8 cellular contexts compared by ENCODE assay signal in genomic region chr18:44130365-44130942, GRCh38.
DNase-seq lines count a peak whose midpoint lies in the region; ATAC-seq and TF ChIP-seq lines count a peak whose summit lies in the region.

No MANE protein-coding gene starts in this region.

- H3K4me3 ChIP-seq in prostate gland, result no peak overlapping the region

- DNase-seq in LHCN-M2 (ENCODE audit: low read depth) (peak; percentile 54), SHP77 (lab: John Stamatoyannopoulos, UW) (peak; percentile 43 to 54), fibroblast of the conjunctiva (ENCODE audit: low read depth) (peak; percentile 50), prostate gland (ENCODE audit: low spot score) (peak; percentile 9), NOMO-1 treated with dmso at 0.1 percent for 144 hours (lab: John Stamatoyannopoulos, UW; ENCODE audit: unreplicated experiment) (no peak)

- TF ChIP-seq CTCF in 22Rv1 (IDR thresholded peaks at IDR 0.05) (peak; percentile 89), GM12872 (IDR thresholded peaks at IDR 0.05; ENCODE audit: insufficient read depth, low read depth, low read length) (peak; percentile 66), prostate gland (IDR thresholded peaks at IDR 0.05) (peak; percentile 25 to 58 (median 54))

- no peak for ATAC-seq in HG03378 (IDR thresholded peaks at IDR 0.05; ENCODE audit: unreplicated experiment)

- 50% methylated on average over 5 of the region's 5 CpGs for WGBS in prostate gland

- no peaks in the 10 kb centered on the region for H3K4me1 ChIP-seq in prostate gland (replicated peaks)

- H3K36me3 ChIP-seq in prostate gland, result no peaks in the 10 kb centered on the region

- H3K27me3 ChIP-seq in prostate gland (replicated peaks; ENCODE audit: insufficient read depth), result no peaks in the 10 kb centered on the region

- intact Hi-C loops in prostate gland (cut with DNase I), result loop anchor here (5.0 kb wide), 1 partner anchor 542 kb away; no protein-coding TSS in a partner anchor

- no peak overlapping the region for H3K27ac ChIP-seq in 22Rv1
- H3K27ac ChIP-seq in prostate gland, result no peak overlapping the region

- TF ChIP-seq POLR2A in prostate gland (IDR thresholded peaks at IDR 0.05), result no peak

- H3K9me3 ChIP-seq in prostate gland, result no peaks in the 10 kb centered on the region
